ENCODE assay signal across 7 cellular contexts in the genomic region with DNA sequence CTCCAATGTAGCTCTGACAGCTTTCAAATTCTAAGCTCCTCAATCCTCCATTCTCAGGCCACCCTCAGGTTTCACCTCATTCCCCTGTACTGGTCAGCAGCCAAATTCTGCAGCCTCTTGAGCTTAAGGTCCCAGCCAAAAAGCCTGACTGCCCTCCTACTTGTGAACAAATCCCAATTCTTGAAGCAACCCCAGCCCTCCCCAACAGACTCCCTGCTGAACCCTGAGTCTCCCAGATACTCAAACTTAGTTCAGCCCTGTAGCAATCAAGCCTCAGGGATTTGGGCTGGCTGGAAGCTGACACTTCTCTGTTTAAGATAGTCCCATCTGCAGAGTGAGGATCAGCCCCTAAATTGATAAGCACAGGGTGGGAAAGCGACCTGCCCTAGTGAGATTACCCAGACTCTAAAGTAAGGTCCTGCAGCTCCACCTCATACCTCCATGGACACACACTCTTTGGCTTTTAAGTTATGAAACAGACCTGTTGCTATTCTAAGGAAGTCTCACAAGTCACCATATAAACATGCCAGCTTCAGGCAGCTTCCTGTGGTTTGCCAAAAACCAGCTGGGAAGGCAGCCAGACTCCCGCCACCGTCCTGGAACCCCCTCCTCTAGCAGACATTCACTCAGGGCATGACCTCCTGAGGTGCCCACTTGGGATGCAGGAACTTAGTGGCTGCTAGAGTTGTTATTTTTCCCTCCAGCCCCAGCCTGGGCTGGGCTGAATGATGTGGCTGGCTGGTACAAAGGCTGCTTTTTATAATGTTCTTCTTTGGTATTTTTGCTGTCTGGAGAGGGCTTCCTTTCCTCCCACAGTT.
DNase-seq lines count a peak whose midpoint lies in the region; ATAC-seq and TF ChIP-seq lines count a peak whose summit lies in the region.

No MANE protein-coding gene starts in this region.

- H3K27ac ChIP-seq in ascending aorta, result peak overlapping the region; percentile 71 to 82
- peak overlapping the region; percentile 87 to 88 for H3K27ac ChIP-seq in thoracic aorta
- H3K27ac ChIP-seq in neuronal stem cell (replicated peaks; ENCODE audit: low read length), result no peak overlapping the region

- TF ChIP-seq CTCF in ascending aorta (IDR thresholded peaks at IDR 0.05) (no peak), thoracic aorta (IDR thresholded peaks at IDR 0.05) (no peak)

- H3K36me3 ChIP-seq in ascending aorta (no peaks in the 10 kb centered on the region), thoracic aorta (no peaks in the 10 kb centered on the region), neuronal stem cell (replicated peaks in 1 of 2; ENCODE audit: control insufficient read depth in 2 of 2, insufficient read depth in 2 of 2, low read length in 2 of 2) (no peaks in the 10 kb centered on the region)

- H3K18ac ChIP-seq in neuronal stem cell (ENCODE audit: low read length), result no peak overlapping the region

- peak; percentile 96 for DNase-seq in HT1080 (ENCODE audit: low read depth)
- DNase-seq in ascending aorta (ENCODE audit: low spot score in 2 of 2), result peak; percentile 22 to 86
- peak; percentile 96 for DNase-seq in kidney glomerular epithelial cell (lab: John Stamatoyannopoulos, UW)
- no peak for DNase-seq in thoracic aorta (ENCODE audit: low spot score)
- DNase-seq in neuronal stem cell (ENCODE audit: low spot score), result no peak

- H3K4me2 ChIP-seq in neuronal stem cell (ENCODE audit: insufficient read depth, low read length, poor library complexity, severe bottlenecking), result no peak overlapping the region

- no peak overlapping the region for H4K8ac ChIP-seq in neuronal stem cell (ENCODE audit: low read depth, low read length)

- H3K9me3 ChIP-seq in ascending aorta (no peaks in the 10 kb centered on the region), thoracic aorta (no peaks in the 10 kb centered on the region), neuronal stem cell (replicated peaks in 1 of 2; ENCODE audit: control insufficient read depth in 2 of 2, insufficient read depth in 1 of 2, low read depth in 1 of 2, low read length in 2 of 2) (no peaks in the 10 kb centered on the region)

- H3K4me3 ChIP-seq in ascending aorta (peak overlapping the region in 1 of 2 donors; percentile 18), thoracic aorta (peak overlapping the region; percentile 32), neuronal stem cell (ENCODE audit: low read length in 2 of 2) (no peak overlapping the region)

- no peak overlapping the region for H3K9ac ChIP-seq in neuronal stem cell (ENCODE audit: low read depth, low read length, poor library complexity)

- H3K23ac ChIP-seq in neuronal stem cell (ENCODE audit: low read depth, low read length, poor library complexity), result no peak overlapping the region

- no peak overlapping the region for H2BK5ac ChIP-seq in neuronal stem cell (ENCODE audit: low read length)

- ATAC-seq in GM18870 (IDR thresholded peaks at IDR 0.05; ENCODE audit: unreplicated experiment) (peak; percentile 47), thoracic aorta (ENCODE audit: insufficient number of reproducible peaks, low FRiP score, low read depth) (peak; percentile 63), GM19328 (IDR thresholded peaks at IDR 0.05; ENCODE audit: unreplicated experiment) (no peak)

- H3K4me1 ChIP-seq in ascending aorta (peaks cover 7 to 30% of the 10 kb centered on the region in 2 donors), thoracic aorta (ENCODE audit: control insufficient read depth in 1 of 2, low read depth in 2 of 2) (peaks cover 38 to 46% of the 10 kb centered on the region in 2 donors), neuronal stem cell (ENCODE audit: control insufficient read depth in 2 of 2, insufficient read depth in 1 of 2, low read depth in 1 of 2, low read length in 2 of 2) (peaks cover 0 to 11% of the 10 kb centered on the region in 2 donors)

- H3K14ac ChIP-seq in neuronal stem cell (ENCODE audit: low read length), result no peak overlapping the region

- no peak overlapping the region for H2BK120ac ChIP-seq in neuronal stem cell (ENCODE audit: low read depth, low read length)

- no peak overlapping the region for H2BK15ac ChIP-seq in neuronal stem cell (ENCODE audit: low read length)

- WGBS in neuronal stem cell (ENCODE audit: extremely low coverage in 2 of 2, insufficient read length in 2 of 2, insufficient replicate concordance in 1 of 2), 2 donors, result no CpG with 5 or more reads among the region's 3 CpGs

- H3K27me3 ChIP-seq in ascending aorta (no peaks in the 10 kb centered on the region), thoracic aorta (replicated peaks; ENCODE audit: insufficient read depth) (no peaks in the 10 kb centered on the region), neuronal stem cell (ENCODE audit: control insufficient read depth in 3 of 3, insufficient read depth in 3 of 3, low read depth in 1 of 3, low read length in 3 of 3) (no peaks in the 10 kb centered on the region)

- no peak overlapping the region for H2AFZ ChIP-seq in neuronal stem cell (ENCODE audit: low read length)

- H2AK5ac ChIP-seq in neuronal stem cell (ENCODE audit: low read depth, low read length), result no peak overlapping the region

- no peak overlapping the region for H2BK12ac ChIP-seq in neuronal stem cell (ENCODE audit: low read length)

- intact Hi-C loops in ascending aorta (cut with DNase I), result loop anchor here (1.0 kb wide), 2 partner anchors 23 to 82 kb away; a partner anchor contains a TSS

- H4K91ac ChIP-seq in neuronal stem cell (ENCODE audit: low read depth, low read length, poor library complexity), result no peak overlapping the region

- no peaks in the 10 kb centered on the region for H3K79me1 ChIP-seq in neuronal stem cell (ENCODE audit: low read depth, low read length)

- no peak overlapping the region for H3K4ac ChIP-seq in neuronal stem cell (ENCODE audit: low read length)

Comparison
In these comparisons a context has a peak if more than half of its experiments do, and no peak if none do; other contexts are left out.
1. DNase-seq: peak in HT1080 (single experiment), ascending aorta (2 of 2) and kidney glomerular epithelial cell (single experiment); none in thoracic aorta (single experiment) and neuronal stem cell (single experiment).